In the genomic region with DNA sequence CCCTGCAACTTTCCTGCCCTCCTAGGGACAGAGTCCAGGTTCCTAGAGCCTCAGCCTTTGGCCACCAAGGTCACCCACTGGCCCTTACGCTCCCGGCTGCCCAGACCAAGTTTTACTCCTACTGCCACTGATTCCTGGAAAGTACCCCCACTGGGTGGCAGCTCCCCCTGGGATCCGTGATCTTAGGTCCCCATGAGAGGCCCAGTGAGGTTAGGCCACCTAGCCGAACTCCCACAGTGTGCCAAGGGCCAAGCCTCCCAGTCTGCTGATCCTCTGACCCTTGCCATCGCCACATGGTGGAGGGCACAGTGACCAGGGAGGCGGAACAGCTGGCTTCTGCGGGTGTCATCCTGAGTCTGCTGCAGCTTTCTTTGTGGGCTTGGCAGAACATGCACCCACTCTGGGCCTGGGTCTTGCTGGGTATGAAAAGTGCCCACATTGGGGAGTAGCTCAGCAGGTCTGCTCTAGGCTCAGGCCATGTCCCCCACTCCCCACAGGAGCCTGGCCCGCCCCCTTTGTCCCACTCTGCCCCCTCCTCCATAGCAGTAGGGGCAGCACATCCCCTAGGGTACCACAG, we compare ENCODE assay signal across 1 cellular context.
TF ChIP-seq lines count a peak whose summit lies in the region.

No MANE protein-coding gene starts in this region.

TF ChIP-seq in H1, 55 proteins besides CTCF, POLR2A, EP300 and RAD21:
- TF ChIP-seq SAP30 (IDR thresholded peaks at IDR 0.05; ENCODE audit: insufficient read depth, insufficient replicate concordance, low read length) = no peak
- no peak for TF ChIP-seq SRF (IDR thresholded peaks at IDR 0.05; ENCODE audit: low read depth, low read length)
- TF ChIP-seq ASH2L (IDR thresholded peaks at IDR 0.05; ENCODE audit: low read length) = no peak
- TF ChIP-seq EZH2 (IDR thresholded peaks at IDR 0.05; ENCODE audit: low read depth, low read length, severe bottlenecking) = no peak
- no peak for TF ChIP-seq RNF2 (IDR thresholded peaks at IDR 0.05; ENCODE audit: borderline replicate concordance, low read depth, low read length, missing control alignments, poor library complexity, severe bottlenecking)
- TF ChIP-seq, protein P1, sequence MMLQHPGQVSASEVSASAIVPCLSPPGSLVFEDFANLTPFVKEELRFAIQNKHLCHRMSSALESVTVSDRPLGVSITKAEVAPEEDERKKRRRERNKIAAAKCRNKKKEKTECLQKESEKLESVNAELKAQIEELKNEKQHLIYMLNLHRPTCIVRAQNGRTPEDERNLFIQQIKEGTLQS (IDR thresholded peaks at IDR 0.05; ENCODE audit: insufficient read depth, low read depth, low read length) = no peak
- no peak for TF ChIP-seq SP4 (IDR thresholded peaks at IDR 0.05; ENCODE audit: low read length)
- no peak for TF ChIP-seq CBX8 (IDR thresholded peaks at IDR 0.05; ENCODE audit: borderline replicate concordance, low read depth, low read length)
- TF ChIP-seq SIX5 (IDR thresholded peaks at IDR 0.05; ENCODE audit: low read depth, low read length) = no peak
- no peak for TF ChIP-seq SP1 (IDR thresholded peaks at IDR 0.05; ENCODE audit: low read depth, low read length)
